23 cellular contexts compared by ENCODE assay signal in genomic region chr14:53975444-53975843, GRCh38. TPM values are rescaled to one million over a fixed set of nuclear protein-coding genes. Genes with fewer than 3 reads are reported as not detected.
"Had no signal": no experiment of that assay in that cellular context is flagged by ENCODE, and none has a peak within 500 bp of the region (broad histone marks: within the 10 kb centered on the region; RNA-seq: fewer than 3 reads in every experiment).

No MANE protein-coding gene starts in this region.

- H3K9ac ChIP-seq: KMS-11, SK-N-SH had no signal

- FAIRE-seq: K562 had no signal

- ATAC-seq: K562, Panc1, PC-3 had no signal

- H3K9me3 ChIP-seq: SK-N-SH had no signal

- H3K4me3 ChIP-seq: K562 had no signal

- H3K27ac ChIP-seq: KMS-11, RWPE1 had no signal

- H3K9me2 ChIP-seq: SK-N-SH had no signal

- DNase-seq: Kasumi-1; MM.1S; NCI-H1092 treated with DMSO at 0.1 percent for 48 hours; NCI-H1436; NCI-H187; NCI-H2029; NCI-H2081 treated with DMSO at 0.1 percent for 48 hours; NCI-H2171; NCI-H524 treated with DMSO at 0.1 percent for 48 hours; NCI-H69; NCI-H774; NK-92 treated with Interleukin-12 subunit alpha and Interleukin-12 subunit beta, amount 100 ng/mL, for 24 hours; PC-3; SHP77; SK-N-SH had no signal

- H3K4me2 ChIP-seq: KMS-11, SK-N-SH had no signal

RNA-seq across cellular contexts. Expression of gene BMP4, which starts 18.8 kb away (rescaled TPM):
- total RNA-seq: K562; NCI-H460; OCI-LY7; T-helper 1 cell treated with Interleukin-12 subunit alpha and Interleukin-12 subunit beta and Interleukin-4 antibody, amounts not matched to agents 30 ng/mL and 1 ng/mL, for 36 hours had no signal
- polyA plus RNA-seq: IgD-negative memory B cell, K562, SK-N-SH had no signal
